In genomic region chr2:239321596-239322413, GRCh38 we compare ENCODE assay signal across 7 cellular contexts.
DNase-seq lines count a peak whose midpoint lies in the region; TF ChIP-seq lines count a peak whose summit lies in the region.

No MANE protein-coding gene starts in this region.

- 91% methylated on average over 9 of the region's 9 CpGs for WGBS in smooth muscle cell (ENCODE audit: low lambda C conversion rate)

- peaks cover 82% of the 10 kb centered on the region for H3K4me1 Mint-ChIP-seq in T-helper 2 cell treated with Interferon-gamma antibody and Interleukin-4, amounts not matched to agents 5 μg/mL and 100 μg/mL, for 36 hours (ENCODE audit: low read depth)
- H3K4me1 Mint-ChIP-seq in activated T-helper 2 cell treated with anti-CD3 and anti-CD28 coated beads, Interferon-gamma antibody, Interleukin-2, Interleukin-4, amounts not matched to agents 10 μg/mL and 5 μg/mL and 100 μg/mL, durations not matched to agents 14 hours and 24 hours and 36 hours (ENCODE audit: low read depth) = peaks cover 77% of the 10 kb centered on the region
- peaks cover 39% of the 10 kb centered on the region for H3K4me1 Mint-ChIP-seq in neural progenitor cell

- H3K27ac ChIP-seq in neural progenitor cell = no peak overlapping the region
- peak overlapping the region; percentile 82 for H3K27ac ChIP-seq in stomach smooth muscle (ENCODE audit: low read length)
- no peak overlapping the region for H3K27ac ChIP-seq in smooth muscle cell (ENCODE audit: low read depth)

- H3K36me3 ChIP-seq in neural progenitor cell (no peaks in the 10 kb centered on the region), stomach smooth muscle (ENCODE audit: control insufficient read depth in 2 of 2, insufficient read depth in 2 of 2, low read length in 2 of 2) (no peaks in the 10 kb centered on the region), smooth muscle cell (ENCODE audit: low read depth) (no peaks in the 10 kb centered on the region)

- no peaks in the 10 kb centered on the region for H3K27me3 Mint-ChIP-seq in T-helper 2 cell treated with Interferon-gamma antibody and Interleukin-4, amounts not matched to agents 5 μg/mL and 100 μg/mL, for 36 hours (ENCODE audit: low read depth)
- no peaks in the 10 kb centered on the region for H3K27me3 Mint-ChIP-seq in activated T-helper 2 cell treated with anti-CD3 and anti-CD28 coated beads, Interferon-gamma antibody, Interleukin-2, Interleukin-4, amounts not matched to agents 10 μg/mL and 5 μg/mL and 100 μg/mL, durations not matched to agents 14 hours and 24 hours and 36 hours (ENCODE audit: low read depth)
- no peaks in the 10 kb centered on the region for H3K27me3 Mint-ChIP-seq in neural progenitor cell (ENCODE audit: insufficient read depth, low read depth)

- H3K27ac Mint-ChIP-seq in T-helper 2 cell treated with Interferon-gamma antibody and Interleukin-4, amounts not matched to agents 5 μg/mL and 100 μg/mL, for 36 hours = peak overlapping the region; percentile 99
- H3K27ac Mint-ChIP-seq in activated T-helper 2 cell treated with anti-CD3 and anti-CD28 coated beads, Interferon-gamma antibody, Interleukin-2, Interleukin-4, amounts not matched to agents 10 μg/mL and 5 μg/mL and 100 μg/mL, durations not matched to agents 14 hours and 24 hours and 36 hours = peak overlapping the region; percentile 88
- H3K27ac Mint-ChIP-seq in neural progenitor cell = peak overlapping the region; percentile 40

- H2AFZ ChIP-seq in neural progenitor cell (replicated peaks) = no peak overlapping the region
- no peak overlapping the region for H2AFZ ChIP-seq in smooth muscle cell (ENCODE audit: low read depth)

- H3K79me2 ChIP-seq in neural progenitor cell (ENCODE audit: low read depth) (peaks cover 92% of the 10 kb centered on the region), smooth muscle cell (ENCODE audit: low read depth) (peaks cover 60% of the 10 kb centered on the region)

- H3K4me3 Mint-ChIP-seq in T-helper 2 cell treated with Interferon-gamma antibody and Interleukin-4, amounts not matched to agents 5 μg/mL and 100 μg/mL, for 36 hours = peak overlapping the region; percentile 83
- H3K4me3 Mint-ChIP-seq in activated T-helper 2 cell treated with anti-CD3 and anti-CD28 coated beads, Interferon-gamma antibody, Interleukin-2, Interleukin-4, amounts not matched to agents 10 μg/mL and 5 μg/mL and 100 μg/mL, durations not matched to agents 14 hours and 24 hours and 36 hours (ENCODE audit: low read depth) = peak overlapping the region; percentile 52
- H3K4me3 Mint-ChIP-seq in neural progenitor cell = no peak overlapping the region

- H3F3A ChIP-seq in neural progenitor cell (ENCODE audit: low read depth) = peaks cover 6% of the 10 kb centered on the region
- H3F3A ChIP-seq in smooth muscle cell (ENCODE audit: low read depth) = no peaks in the 10 kb centered on the region

- peaks cover 29% of the 10 kb centered on the region for H3K36me3 Mint-ChIP-seq in T-helper 2 cell treated with Interferon-gamma antibody and Interleukin-4, amounts not matched to agents 5 μg/mL and 100 μg/mL, for 36 hours (ENCODE audit: low read depth)
- H3K36me3 Mint-ChIP-seq in activated T-helper 2 cell treated with anti-CD3 and anti-CD28 coated beads, Interferon-gamma antibody, Interleukin-2, Interleukin-4, amounts not matched to agents 10 μg/mL and 5 μg/mL and 100 μg/mL, durations not matched to agents 14 hours and 24 hours and 36 hours (ENCODE audit: low read depth) = peaks cover 40% of the 10 kb centered on the region
- H3K36me3 Mint-ChIP-seq in neural progenitor cell = peaks cover 44% of the 10 kb centered on the region

- peaks cover 33% of the 10 kb centered on the region for H4K20me1 ChIP-seq in neural progenitor cell (ENCODE audit: low read depth)
- H4K20me1 ChIP-seq in smooth muscle cell (ENCODE audit: low read depth) = peaks cover 39% of the 10 kb centered on the region

- H3K4me1 ChIP-seq in neural progenitor cell = peaks cover 36% of the 10 kb centered on the region
- H3K4me1 ChIP-seq in stomach smooth muscle (ENCODE audit: control insufficient read depth, insufficient read depth, low read length) = peaks cover 58% of the 10 kb centered on the region
- peaks cover 19% of the 10 kb centered on the region for H3K4me1 ChIP-seq in smooth muscle cell (ENCODE audit: low read depth)

- no peaks in the 10 kb centered on the region for H3K9me3 Mint-ChIP-seq in T-helper 2 cell treated with Interferon-gamma antibody and Interleukin-4, amounts not matched to agents 5 μg/mL and 100 μg/mL, for 36 hours
- no peaks in the 10 kb centered on the region for H3K9me3 Mint-ChIP-seq in activated T-helper 2 cell treated with anti-CD3 and anti-CD28 coated beads, Interferon-gamma antibody, Interleukin-2, Interleukin-4, amounts not matched to agents 10 μg/mL and 5 μg/mL and 100 μg/mL, durations not matched to agents 14 hours and 24 hours and 36 hours
- peaks cover 11% of the 10 kb centered on the region for H3K9me3 Mint-ChIP-seq in neural progenitor cell

- no peak overlapping the region for H3K9ac ChIP-seq in neural progenitor cell
- H3K9ac ChIP-seq in stomach smooth muscle (ENCODE audit: low read length in 2 of 2) = no peak overlapping the region
- no peak overlapping the region for H3K9ac ChIP-seq in smooth muscle cell (ENCODE audit: low read depth)

- H3K27me3 ChIP-seq in neural progenitor cell = no peaks in the 10 kb centered on the region
- no peaks in the 10 kb centered on the region for H3K27me3 ChIP-seq in stomach smooth muscle (ENCODE audit: control insufficient read depth in 1 of 2, insufficient read depth in 2 of 2, low read length in 2 of 2)
- H3K27me3 ChIP-seq in smooth muscle cell (ENCODE audit: low read depth) = no peaks in the 10 kb centered on the region

- H3K9me3 ChIP-seq in neural progenitor cell (ENCODE audit: low read depth) (no peaks in the 10 kb centered on the region), stomach smooth muscle (ENCODE audit: control insufficient read depth in 2 of 2, low read length in 2 of 2) (no peaks in the 10 kb centered on the region), smooth muscle cell (replicated peaks; ENCODE audit: low read depth) (no peaks in the 10 kb centered on the region)

- TF ChIP-seq CTCF in neural progenitor cell (IDR thresholded peaks at IDR 0.05) (no peak), smooth muscle cell (IDR thresholded peaks at IDR 0.05; ENCODE audit: borderline replicate concordance, insufficient read depth, poor library complexity, severe bottlenecking) (no peak)

- DNase-seq in T-helper 2 cell treated with Interferon-gamma antibody and Interleukin-4, amounts not matched to agents 5 μg/mL and 100 μg/mL, for 36 hours (ENCODE audit: low spot score) = peak; percentile 78
- DNase-seq in activated T-helper 2 cell treated with anti-CD3 and anti-CD28 coated beads, Interferon-gamma antibody, Interleukin-2, Interleukin-4, amounts not matched to agents 10 μg/mL and 5 μg/mL and 100 μg/mL, durations not matched to agents 14 hours and 24 hours and 36 hours (ENCODE audit: low spot score) = peak; percentile 64
- DNase-seq in neural progenitor cell (ENCODE audit: low spot score) (no peak), NCI-H2171 (lab: John Stamatoyannopoulos, UW) (no peak), NCI-H2107 treated with DMSO at 0.1 percent for 48 hours (lab: John Stamatoyannopoulos, UW; ENCODE audit: unreplicated experiment) (no peak), smooth muscle cell (lab: John Stamatoyannopoulos, UW; ENCODE audit: unreplicated experiment) (no peak)

- intact Hi-C loops in activated T-helper 2 cell treated with anti-CD3 and anti-CD28 coated beads, Interferon-gamma antibody, Interleukin-2, Interleukin-4, amounts not matched to agents 10 μg/mL and 5 μg/mL and 100 μg/mL, durations not matched to agents 14 hours and 24 hours and 36 hours (cut with micrococcal nuclease) = loop anchor here (1.0 kb wide), 3 partner anchors 24 to 79 kb away; partner anchors contain the start of gene HDAC4

- H3K4me2 ChIP-seq in neural progenitor cell = no peak overlapping the region
- H3K4me2 ChIP-seq in smooth muscle cell = no peak overlapping the region

- H3K4me3 ChIP-seq in neural progenitor cell (no peak overlapping the region), stomach smooth muscle (ENCODE audit: low read length in 2 of 2) (no peak overlapping the region), smooth muscle cell (no peak overlapping the region)

Comparison
In these comparisons a context has a peak if more than half of its experiments do, and no peak if none do; other contexts are left out.
1. DNase-seq: peak in T-helper 2 cell treated with Interferon-gamma antibody and Interleukin-4, amounts not matched to agents 5 μg/mL and 100 μg/mL, for 36 hours (single experiment) and activated T-helper 2 cell treated with anti-CD3 and anti-CD28 coated beads, Interferon-gamma antibody, Interleukin-2, Interleukin-4, amounts not matched to agents 10 μg/mL and 5 μg/mL and 100 μg/mL, durations not matched to agents 14 hours and 24 hours and 36 hours (single experiment); none in neural progenitor cell (single experiment), NCI-H2171 (single experiment), NCI-H2107 treated with DMSO at 0.1 percent for 48 hours (single experiment) and smooth muscle cell (single experiment).
2. H3K27ac Mint-ChIP-seq: peak in every context shown above with its lines; median percentile 99 in T-helper 2 cell treated with Interferon-gamma antibody and Interleukin-4, amounts not matched to agents 5 μg/mL and 100 μg/mL, for 36 hours; 88 in activated T-helper 2 cell treated with anti-CD3 and anti-CD28 coated beads, Interferon-gamma antibody, Interleukin-2, Interleukin-4, amounts not matched to agents 10 μg/mL and 5 μg/mL and 100 μg/mL, durations not matched to agents 14 hours and 24 hours and 36 hours; 40 in neural progenitor cell.